19 cellular contexts compared by ENCODE assay signal in genomic region chr15:91529534-91529933, GRCh38.
DNase-seq lines count a peak whose midpoint lies in the region; ATAC-seq and TF ChIP-seq lines count a peak whose summit lies in the region.
"Had no signal": no experiment of that assay in that cellular context is flagged by ENCODE, and none has a peak within 500 bp of the region (broad histone marks: within the 10 kb centered on the region; RNA-seq: fewer than 3 reads in every experiment).

No MANE protein-coding gene starts in this region.

- H3K27me3 Mint-ChIP-seq in activated T-helper 17 cell treated with anti-CD3 and anti-CD28 coated beads, Interleukin-2, amount 50 U/mL, for 72 hours, result peaks cover 10% of the 10 kb centered on the region
- H3K27me3 Mint-ChIP-seq: IgD-negative memory B cell had no signal

- no peak overlapping the region for H3K4me3 Mint-ChIP-seq in activated T-helper 17 cell treated with anti-CD3 and anti-CD28 coated beads, Interleukin-2, amount 50 U/mL, for 72 hours
- H3K4me3 Mint-ChIP-seq: H9, IgD-negative memory B cell had no signal

- no peaks in the 10 kb centered on the region for H3K27me3 ChIP-seq in psoas muscle (ENCODE audit: insufficient read depth in 3 of 3, low read length in 2 of 3)
- H3K27me3 ChIP-seq: Peyer's patch had no signal

- peaks cover 18% of the 10 kb centered on the region for H3K4me1 ChIP-seq in psoas muscle

- H3K36me3 Mint-ChIP-seq in activated T-helper 17 cell treated with anti-CD3 and anti-CD28 coated beads, Interleukin-2, amount 50 U/mL, for 72 hours (ENCODE audit: low read depth), result no peaks in the 10 kb centered on the region
- H3K36me3 Mint-ChIP-seq: IgD-negative memory B cell had no signal

- H3K27ac ChIP-seq in KOPT-K1 (ENCODE audit: low read depth, low read length, poor library complexity, severe bottlenecking), result peak overlapping the region; percentile 97
- H3K27ac ChIP-seq in psoas muscle, result peak overlapping the region; percentile 27
- H3K27ac ChIP-seq: C4-2B, HL-60, SK-N-MC had no signal

- H3K9me3 Mint-ChIP-seq in activated T-helper 17 cell treated with anti-CD3 and anti-CD28 coated beads, Interleukin-2, amount 50 U/mL, for 72 hours, result no peaks in the 10 kb centered on the region

- TF ChIP-seq CTCF in psoas muscle (IDR thresholded peaks at IDR 0.05), result no peak

- H3K4me3 ChIP-seq in psoas muscle, result no peak overlapping the region
- H3K4me3 ChIP-seq: Peyer's patch, SK-N-MC had no signal

- 60 to 79% (median 64%) methylated on average over 5 of the region's 5 CpGs for WGBS in psoas muscle, 3 donors

- H3K4me1 Mint-ChIP-seq in activated T-helper 17 cell treated with anti-CD3 and anti-CD28 coated beads, Interleukin-2, amount 50 U/mL, for 72 hours, result peaks cover 7% of the 10 kb centered on the region
- H3K4me1 Mint-ChIP-seq: H9, IgD-negative memory B cell had no signal

- intact Hi-C loops in psoas muscle (cut with DNase I), result no loop called here

- DNase-seq in NCI-H748 (lab: John Stamatoyannopoulos, UW; ENCODE audit: unreplicated experiment), result peak; percentile 12
- no peak for DNase-seq in NCI-H748 treated with DMSO at 0.1 percent for 48 hours (lab: John Stamatoyannopoulos, UW)
- DNase-seq in psoas muscle, result no peak
- DNase-seq in OCI-M1 (lab: John Stamatoyannopoulos, UW), result no peak
- DNase-seq: COR-L47, DMS53, H9, NCI-H1930, NCI-H345, NCI-H774, Peyer's patch had no signal

- H3K27ac Mint-ChIP-seq in activated T-helper 17 cell treated with anti-CD3 and anti-CD28 coated beads, Interleukin-2, amount 50 U/mL, for 72 hours, result no peak overlapping the region
- H3K27ac Mint-ChIP-seq: H9, IgD-negative memory B cell had no signal

- ATAC-seq in activated T-helper 17 cell treated with anti-CD3 and anti-CD28 coated beads, Interleukin-2, amount 50 U/mL, for 72 hours (replicated peaks), result peak; percentile 66
- no peak for ATAC-seq in psoas muscle
- no peak for ATAC-seq in HG03045 (IDR thresholded peaks at IDR 0.05; ENCODE audit: unreplicated experiment)
- ATAC-seq: Right ventricle myocardium inferior had no signal

- H3K36me3 ChIP-seq in KOPT-K1 (ENCODE audit: insufficient read depth, low read length) (no peaks in the 10 kb centered on the region), psoas muscle (ENCODE audit: insufficient read depth in 1 of 2, low read depth in 1 of 2) (no peaks in the 10 kb centered on the region)
- H3K36me3 ChIP-seq: Peyer's patch had no signal

- H3K9me3 ChIP-seq in KOPT-K1 (ENCODE audit: insufficient read depth, low read length, poor library complexity, severe bottlenecking) (no peaks in the 10 kb centered on the region), psoas muscle (no peaks in the 10 kb centered on the region)
- H3K9me3 ChIP-seq: Peyer's patch had no signal
